8 cellular contexts compared by ENCODE assay signal in the genomic region with DNA sequence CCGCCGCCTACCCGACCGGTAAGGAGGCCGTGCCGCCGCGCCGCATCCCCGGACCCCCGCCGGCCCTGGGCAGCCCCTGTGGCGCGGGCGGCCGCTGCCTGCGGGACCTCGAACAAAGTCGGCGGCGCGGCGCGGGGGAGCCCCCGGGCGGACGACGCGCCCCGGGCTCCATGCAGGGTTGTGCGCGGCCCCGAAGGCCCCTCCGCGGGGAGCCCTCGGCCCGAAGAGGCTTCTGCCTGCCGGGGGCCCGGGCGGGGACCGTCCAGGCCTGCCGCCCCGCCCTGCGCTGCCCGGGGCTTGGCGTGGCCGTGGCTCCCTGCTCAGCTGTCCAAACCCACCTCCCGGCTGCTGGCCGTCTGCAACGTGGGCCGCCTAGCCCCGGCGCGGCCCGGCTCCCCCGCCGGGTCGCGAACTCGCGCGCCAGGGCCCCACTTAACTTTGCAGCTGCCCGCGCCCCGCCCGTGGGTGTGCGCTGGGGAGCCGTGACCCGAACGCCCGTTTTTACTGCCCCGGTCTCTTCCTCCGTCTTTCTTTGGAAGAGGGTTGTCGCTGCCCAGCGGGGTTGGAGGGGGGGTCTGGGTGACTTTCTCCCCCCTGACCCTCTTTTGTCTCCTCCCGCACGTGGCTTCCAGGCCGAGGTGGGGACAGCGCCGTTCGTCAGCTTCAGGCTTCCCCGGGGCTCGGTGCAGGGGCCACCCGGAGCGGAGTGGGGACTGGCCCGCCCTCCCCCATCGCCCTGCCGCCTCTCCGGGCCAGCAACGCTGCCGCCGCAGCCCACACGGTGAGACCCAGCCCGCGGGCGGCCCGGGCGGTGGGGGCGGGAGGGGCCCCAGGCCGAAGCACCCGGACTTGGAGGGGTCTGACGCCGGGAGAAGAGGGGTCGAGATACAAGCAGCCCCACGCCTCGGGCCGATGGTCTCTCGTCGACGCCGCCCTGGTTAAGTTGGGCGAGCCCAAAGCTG. TPM values are rescaled to one million over a fixed set of nuclear protein-coding genes. Genes with fewer than 3 reads are reported as not detected.
DNase-seq lines count a peak whose midpoint lies in the region; ATAC-seq and TF ChIP-seq lines count a peak whose summit lies in the region.

No MANE protein-coding gene starts in this region.

- H3K9me3 Mint-ChIP-seq in activated CD8-positive, alpha-beta memory T cell treated with anti-CD3 and anti-CD28 coated beads, Interleukin-2, amount 10 ng/mL, durations not matched to agents 7 days and 5 days (ENCODE audit: low read depth) = no peaks in the 10 kb centered on the region
- H3K9me3 Mint-ChIP-seq in natural killer cell = no peaks in the 10 kb centered on the region
- no peaks in the 10 kb centered on the region for H3K9me3 Mint-ChIP-seq in type B pancreatic cell

- peak overlapping the region; percentile 92 for H3K4me3 Mint-ChIP-seq in activated CD8-positive, alpha-beta memory T cell treated with anti-CD3 and anti-CD28 coated beads, Interleukin-2, amount 10 ng/mL, durations not matched to agents 7 days and 5 days
- peak overlapping the region; percentile 99 for H3K4me3 Mint-ChIP-seq in natural killer cell
- peak overlapping the region; percentile 94 for H3K4me3 Mint-ChIP-seq in type B pancreatic cell

- peaks cover 21% of the 10 kb centered on the region for H3K36me3 Mint-ChIP-seq in activated CD8-positive, alpha-beta memory T cell treated with anti-CD3 and anti-CD28 coated beads, Interleukin-2, amount 10 ng/mL, durations not matched to agents 7 days and 5 days
- H3K36me3 Mint-ChIP-seq in natural killer cell (no peaks in the 10 kb centered on the region), type B pancreatic cell (peaks cover 32% of the 10 kb centered on the region)

- TF ChIP-seq CTCF in natural killer cell (IDR thresholded peaks at IDR 0.05) = no peak
- TF ChIP-seq CTCF in type B pancreatic cell (conservative IDR thresholded peaks at IDR 0.05) = no peak

- CTCF ChIA-PET in activated CD8-positive, alpha-beta memory T cell treated with anti-CD3 and anti-CD28 coated beads, Interleukin-2, amount 10 ng/mL, durations not matched to agents 7 days and 5 days (lab: Charles Lee) = interaction anchor here (0.9 to 3.7 kb wide), 7 partner anchors 11 to 317 kb away, joined by 3 to 17 read pairs (median 5); no protein-coding TSS in a partner anchor

- H3K4me1 Mint-ChIP-seq in activated CD8-positive, alpha-beta memory T cell treated with anti-CD3 and anti-CD28 coated beads, Interleukin-2, amount 10 ng/mL, durations not matched to agents 7 days and 5 days = peaks cover 33% of the 10 kb centered on the region
- H3K4me1 Mint-ChIP-seq in natural killer cell (peaks cover 42 to 51% of the 10 kb centered on the region in 2 donors), type B pancreatic cell (ENCODE audit: unreplicated experiment) (peaks cover 42% of the 10 kb centered on the region)

- no peak for TF ChIP-seq POLR2A in erythroblast (IDR thresholded peaks at IDR 0.05; ENCODE audit: low read length)

- peak overlapping the region; percentile 85 for H3K27ac Mint-ChIP-seq in activated CD8-positive, alpha-beta memory T cell treated with anti-CD3 and anti-CD28 coated beads, Interleukin-2, amount 10 ng/mL, durations not matched to agents 7 days and 5 days
- peak overlapping the region; percentile 90 to 91 for H3K27ac Mint-ChIP-seq in natural killer cell
- H3K27ac Mint-ChIP-seq in type B pancreatic cell = peak overlapping the region; percentile 89

- intact Hi-C loops in natural killer cell (cut with micrococcal nuclease) = loop anchor here (2.0 to 5.0 kb wide), 4 partner anchors 17 to 381 kb away; a partner anchor contains a TSS

- ATAC-seq in GM21515 (IDR thresholded peaks at IDR 0.05; ENCODE audit: unreplicated experiment) (peak; percentile 34), natural killer cell (peak; percentile 27 to 38 (median 30))
- peak; percentile 37 for ATAC-seq in activated CD8-positive, alpha-beta memory T cell treated with anti-CD3 and anti-CD28 coated beads, Interleukin-2, amount 10 ng/mL, durations not matched to agents 7 days and 5 days

- DNase-seq in EH (ENCODE audit: low read depth) (peak; percentile 39), HuH-7.5 (ENCODE audit: low spot score) (peak; percentile 39), erythroblast (lab: John Stamatoyannopoulos, UW) (peak; percentile 67 to 73), natural killer cell (peak; percentile 52), type B pancreatic cell (ENCODE audit: extremely low spot score, unreplicated experiment) (peak; percentile 72), NCI-H446 treated with DMSO at 0.1 percent for 48 hours (lab: John Stamatoyannopoulos, UW) (no peak)
- DNase-seq in activated CD8-positive, alpha-beta memory T cell treated with anti-CD3 and anti-CD28 coated beads, Interleukin-2, amount 10 ng/mL, durations not matched to agents 7 days and 5 days = peak; percentile 65

- peaks cover 10% of the 10 kb centered on the region for H3K27me3 Mint-ChIP-seq in activated CD8-positive, alpha-beta memory T cell treated with anti-CD3 and anti-CD28 coated beads, Interleukin-2, amount 10 ng/mL, durations not matched to agents 7 days and 5 days
- H3K27me3 Mint-ChIP-seq in natural killer cell (ENCODE audit: low read depth in 2 of 2) (no peaks in the 10 kb centered on the region), type B pancreatic cell (no peaks in the 10 kb centered on the region)

RNA-seq across cellular contexts. Expression of a gene that starts 0.9 kb away (rescaled TPM):
- total RNA-seq in activated CD8-positive, alpha-beta memory T cell treated with anti-CD3 and anti-CD28 coated beads, Interleukin-2, amount 10 ng/mL, durations not matched to agents 7 days and 5 days = 10 to 100 TPM; 27.7 to 46.6 TPM
- total RNA-seq in natural killer cell (100 to 1,000 TPM in 2 of 3 donors, 10 to 100 TPM in 1; 88.1 to 108 (median 108) TPM), type B pancreatic cell (ENCODE audit: low replicate concordance) (78.3 and 80.5 TPM in 2 replicates)
